Comparison of ENCODE assay signal across 19 cellular contexts in the genomic region with DNA sequence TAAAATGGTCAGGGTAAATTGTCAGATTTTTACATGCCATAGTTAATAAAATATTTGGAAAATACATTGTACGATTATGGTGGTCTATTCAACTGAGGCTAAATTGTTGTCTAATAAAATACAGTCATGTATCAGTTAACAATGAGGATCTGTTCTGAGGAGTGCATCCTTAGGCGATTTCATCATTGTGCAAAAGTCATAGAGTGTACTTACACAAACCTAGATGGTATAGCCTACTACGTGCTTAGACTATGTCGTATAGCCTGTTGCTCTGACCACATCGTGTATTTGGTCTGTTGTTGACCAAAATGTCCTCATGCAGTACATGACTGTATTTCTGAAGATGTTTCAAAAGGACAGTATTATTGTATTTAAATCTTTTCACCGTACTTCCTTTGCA.
"Had no signal": no experiment of that assay in that cellular context is flagged by ENCODE, and none has a peak within 500 bp of the region (broad histone marks: within the 10 kb centered on the region; RNA-seq: fewer than 3 reads in every experiment).

No MANE protein-coding gene starts in this region.

- DNase-seq: KBM-7, MG63, MV-4-11, NCI-H1048, NCI-H1105, NCI-H146, NCI-H1694 treated with DMSO at 0.1 percent for 48 hours, NCI-H1930, NCI-H2081, NCI-H2107, NCI-H2227 treated with DMSO at 0.1 percent for 48 hours, NCI-H524, NCI-H526 treated with DMSO at 0.1 percent for 48 hours, NCI-H774, RPMI8226, SHP77, T-helper 1 cell had no signal

- H3K27me3 ChIP-seq: MG63 had no signal

- H3K4me3 ChIP-seq: MG63 had no signal

- H3K36me3 ChIP-seq: MG63 had no signal

- ATAC-seq: SK-N-SH treated with all-trans-retinoic acid at 6 μM for 48 hours had no signal

- H3K27ac ChIP-seq: HL-60 had no signal

- H3K9me3 ChIP-seq: MG63 had no signal
